In the genomic region with DNA sequence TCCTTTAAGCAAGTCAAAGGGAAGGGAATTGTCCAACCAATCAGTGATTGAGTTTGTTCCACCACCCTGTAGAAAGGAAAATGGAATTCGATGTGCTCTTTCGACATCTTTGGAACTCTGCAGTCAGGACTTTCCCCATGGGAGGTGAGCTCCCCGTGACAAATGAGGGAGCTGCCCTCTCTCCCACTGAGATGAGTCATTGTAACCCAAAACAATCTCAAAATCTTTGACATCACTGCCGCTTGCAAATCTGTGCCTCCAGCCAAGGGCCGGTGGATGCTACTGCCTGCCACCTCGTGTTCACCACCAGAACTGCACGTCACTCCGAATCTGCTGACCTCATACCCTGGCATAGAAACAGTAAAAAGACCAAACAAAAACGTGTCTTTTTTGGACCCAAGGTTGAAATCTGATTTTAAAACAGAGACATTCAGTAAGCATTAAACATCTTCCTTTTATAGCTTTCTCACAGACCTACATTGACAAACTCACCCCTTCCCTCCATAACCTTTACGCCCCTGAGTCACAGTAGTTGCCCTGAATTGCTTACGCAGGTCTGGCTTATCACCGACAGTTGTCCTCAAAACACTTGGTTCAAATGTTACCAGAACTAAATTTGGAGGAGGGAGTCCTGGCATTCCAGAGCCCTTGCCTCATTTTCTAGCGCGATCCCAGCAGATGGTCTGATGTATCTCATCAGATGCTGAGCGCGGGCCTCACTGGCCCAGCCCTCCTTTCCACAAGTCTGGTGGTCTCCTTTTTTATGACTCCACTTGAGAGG, we compare ENCODE assay signal across 1 cellular context.
TF ChIP-seq lines count a peak whose summit lies in the region.

No MANE protein-coding gene starts in this region.

TF ChIP-seq in GM12878, 131 proteins besides CTCF, POLR2A, EP300 and RAD21 (continued from another document):
- TF ChIP-seq RCOR1 (conservative IDR thresholded peaks at IDR 0.05; ENCODE audit: low read depth, low read length) (0 out of 2 replicates have a peak, but pooled peaks have one; percentile 27), NRF1 (conservative IDR thresholded peaks at IDR 0.05; ENCODE audit: low read depth, low read length) (no peak), ETV6 (conservative IDR thresholded peaks at IDR 0.05 in 1 of 2, IDR thresholded peaks at IDR 0.05 in 1 of 2; ENCODE audit: borderline replicate concordance in 1 of 2, low read depth in 1 of 2) (no peak), TCF12 (IDR thresholded peaks at IDR 0.05; ENCODE audit: low read depth, low read length) (no peak), RBBP5 (conservative IDR thresholded peaks at IDR 0.05) (no peak), ZNF24 (IDR thresholded peaks at IDR 0.05) (no peak), CBX5 (IDR thresholded peaks at IDR 0.05; ENCODE audit: low read depth) (no peak), TCF3 (IDR thresholded peaks at IDR 0.05; ENCODE audit: borderline replicate concordance, insufficient read depth, low read depth, low read length) (no peak), STAT1 (conservative IDR thresholded peaks at IDR 0.05) (no peak), CHD4 (IDR thresholded peaks at IDR 0.05) (no peak), GATAD2B (conservative IDR thresholded peaks at IDR 0.05; ENCODE audit: low read depth) (no peak), JUND (IDR thresholded peaks at IDR 0.05; ENCODE audit: low read depth, low read length) (peak; percentile 29; the same call in 1 of the 2 replicates), HDAC2 (IDR thresholded peaks at IDR 0.05) (no peak), SRF (IDR thresholded peaks at IDR 0.05; ENCODE audit: low read depth in 2 of 2, low read length in 2 of 2) (no peak)
- TF ChIP-seq, protein P1, sequence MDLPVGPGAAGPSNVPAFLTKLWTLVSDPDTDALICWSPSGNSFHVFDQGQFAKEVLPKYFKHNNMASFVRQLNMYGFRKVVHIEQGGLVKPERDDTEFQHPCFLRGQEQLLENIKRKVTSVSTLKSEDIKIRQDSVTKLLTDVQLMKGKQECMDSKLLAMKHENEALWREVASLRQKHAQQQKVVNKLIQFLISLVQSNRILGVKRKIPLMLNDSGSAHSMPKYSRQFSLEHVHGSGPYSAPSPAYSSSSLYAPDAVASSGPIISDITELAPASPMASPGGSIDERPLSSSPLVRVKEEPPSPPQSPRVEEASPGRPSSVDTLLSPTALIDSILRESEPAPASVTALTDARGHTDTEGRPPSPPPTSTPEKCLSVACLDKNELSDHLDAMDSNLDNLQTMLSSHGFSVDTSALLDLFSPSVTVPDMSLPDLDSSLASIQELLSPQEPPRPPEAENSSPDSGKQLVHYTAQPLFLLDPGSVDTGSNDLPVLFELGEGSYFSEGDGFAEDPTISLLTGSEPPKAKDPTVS (IDR thresholded peaks at IDR 0.05; ENCODE audit: low read depth, low read length), result no peak
- TF ChIP-seq, protein P2, sequence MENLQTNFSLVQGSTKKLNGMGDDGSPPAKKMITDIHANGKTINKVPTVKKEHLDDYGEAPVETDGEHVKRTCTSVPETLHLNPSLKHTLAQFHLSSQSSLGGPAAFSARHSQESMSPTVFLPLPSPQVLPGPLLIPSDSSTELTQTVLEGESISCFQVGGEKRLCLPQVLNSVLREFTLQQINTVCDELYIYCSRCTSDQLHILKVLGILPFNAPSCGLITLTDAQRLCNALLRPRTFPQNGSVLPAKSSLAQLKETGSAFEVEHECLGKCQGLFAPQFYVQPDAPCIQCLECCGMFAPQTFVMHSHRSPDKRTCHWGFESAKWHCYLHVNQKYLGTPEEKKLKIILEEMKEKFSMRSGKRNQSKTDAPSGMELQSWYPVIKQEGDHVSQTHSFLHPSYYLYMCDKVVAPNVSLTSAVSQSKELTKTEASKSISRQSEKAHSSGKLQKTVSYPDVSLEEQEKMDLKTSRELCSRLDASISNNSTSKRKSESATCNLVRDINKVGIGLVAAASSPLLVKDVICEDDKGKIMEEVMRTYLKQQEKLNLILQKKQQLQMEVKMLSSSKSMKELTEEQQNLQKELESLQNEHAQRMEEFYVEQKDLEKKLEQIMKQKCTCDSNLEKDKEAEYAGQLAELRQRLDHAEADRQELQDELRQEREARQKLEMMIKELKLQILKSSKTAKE (IDR thresholded peaks at IDR 0.05; ENCODE audit: low read depth, poor library complexity, severe bottlenecking), result peak; percentile 37
- TF ChIP-seq, protein P3, sequence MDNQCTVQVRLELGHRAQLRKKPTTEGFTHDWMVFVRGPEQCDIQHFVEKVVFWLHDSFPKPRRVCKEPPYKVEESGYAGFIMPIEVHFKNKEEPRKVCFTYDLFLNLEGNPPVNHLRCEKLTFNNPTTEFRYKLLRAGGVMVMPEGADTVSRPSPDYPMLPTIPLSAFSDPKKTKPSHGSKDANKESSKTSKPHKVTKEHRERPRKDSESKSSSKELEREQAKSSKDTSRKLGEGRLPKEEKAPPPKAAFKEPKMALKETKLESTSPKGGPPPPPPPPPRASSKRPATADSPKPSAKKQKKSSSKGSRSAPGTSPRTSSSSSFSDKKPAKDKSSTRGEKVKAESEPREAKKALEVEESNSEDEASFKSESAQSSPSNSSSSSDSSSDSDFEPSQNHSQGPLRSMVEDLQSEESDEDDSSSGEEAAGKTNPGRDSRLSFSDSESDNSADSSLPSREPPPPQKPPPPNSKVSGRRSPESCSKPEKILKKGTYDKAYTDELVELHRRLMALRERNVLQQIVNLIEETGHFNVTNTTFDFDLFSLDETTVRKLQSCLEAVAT (IDR thresholded peaks at IDR 0.05), result no peak
